Comparison of ENCODE assay signal across 22 cellular contexts in the genomic region with DNA sequence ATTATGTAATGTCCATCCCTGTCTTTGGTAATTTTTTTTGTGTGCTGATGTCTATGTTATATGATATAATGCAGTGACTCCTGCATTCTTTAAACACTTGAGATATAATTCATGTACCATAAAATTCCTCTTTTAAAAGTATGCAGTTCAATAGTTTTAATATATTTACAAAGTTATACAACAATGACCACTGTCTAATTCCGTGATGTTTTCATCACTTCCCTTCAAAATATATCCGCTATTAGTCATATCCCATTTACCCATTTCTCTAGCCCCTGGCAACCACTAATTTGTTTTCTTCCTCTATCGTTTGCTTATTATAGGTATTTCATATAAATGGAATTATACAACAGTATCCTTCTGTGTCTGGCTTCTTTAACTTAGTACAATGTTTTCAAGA.
DNase-seq lines count a peak whose midpoint lies in the region; ATAC-seq and TF ChIP-seq lines count a peak whose summit lies in the region.
"Had no signal": no experiment of that assay in that cellular context is flagged by ENCODE, and none has a peak within 500 bp of the region (broad histone marks: within the 10 kb centered on the region; RNA-seq: fewer than 3 reads in every experiment).

No MANE protein-coding gene starts in this region.

- no peak for TF ChIP-seq POLR2A in adrenal gland (IDR thresholded peaks at IDR 0.05)

- WGBS in adrenal gland, 4 donors = 89 to 95% (median 93%) methylated on average over 3 of the region's 3 CpGs

- intact Hi-C loops in adrenal gland (cut with DNase I) = no loop called here
- intact Hi-C loops in left lung (cut with DNase I) = no loop called here

- POLR2A ChIA-PET in AG04449 (lab: Yijun Ruan, JAX) = no interaction called here

- no peak for ATAC-seq in activated T-helper 17 cell treated with anti-CD3 and anti-CD28 coated beads, Interleukin-2, amount 50 U/mL, for 72 hours (replicated peaks)
- ATAC-seq in left lung = no peak
- ATAC-seq: A549, sciatic nerve had no signal

- H3K4me3 Mint-ChIP-seq in activated T-helper 17 cell treated with anti-CD3 and anti-CD28 coated beads, Interleukin-2, amount 50 U/mL, for 72 hours = no peak overlapping the region
- H3K4me3 Mint-ChIP-seq: activated CD4-positive, alpha-beta memory T cell treated with anti-CD3 and anti-CD28 coated beads for 36 hours; naive B cell had no signal

- no peaks in the 10 kb centered on the region for H3K4me1 Mint-ChIP-seq in activated T-helper 17 cell treated with anti-CD3 and anti-CD28 coated beads, Interleukin-2, amount 50 U/mL, for 72 hours
- H3K4me1 Mint-ChIP-seq: naive B cell had no signal

- peaks cover 4% of the 10 kb centered on the region for H3K9me3 Mint-ChIP-seq in activated T-helper 17 cell treated with anti-CD3 and anti-CD28 coated beads, Interleukin-2, amount 50 U/mL, for 72 hours

- H3K27ac Mint-ChIP-seq in activated T-helper 17 cell treated with anti-CD3 and anti-CD28 coated beads, Interleukin-2, amount 50 U/mL, for 72 hours = no peak overlapping the region
- H3K27ac Mint-ChIP-seq: activated CD4-positive, alpha-beta memory T cell treated with anti-CD3 and anti-CD28 coated beads for 36 hours had no signal

- H3K27ac ChIP-seq in brain microvascular endothelial cell = peak overlapping the region; percentile 65
- no peak overlapping the region for H3K27ac ChIP-seq in adrenal gland
- no peak overlapping the region for H3K27ac ChIP-seq in left lung
- H3K27ac ChIP-seq: A549, parathyroid adenoma, SK-N-MC, upper lobe of left lung had no signal

- H3K4me3 ChIP-seq in AG04449 (ENCODE audit: low read depth, low read length) (no peak overlapping the region), brain microvascular endothelial cell (ENCODE audit: low read depth, low read length) (no peak overlapping the region), adrenal gland (no peak overlapping the region), left lung (no peak overlapping the region)
- H3K4me3 ChIP-seq: A549, SK-N-MC, upper lobe of left lung had no signal

- CTCF ChIA-PET in AG04449 (lab: Yijun Ruan, JAX) = no interaction called here

- no peaks in the 10 kb centered on the region for H3K27me3 Mint-ChIP-seq in activated T-helper 17 cell treated with anti-CD3 and anti-CD28 coated beads, Interleukin-2, amount 50 U/mL, for 72 hours
- H3K27me3 Mint-ChIP-seq: activated CD4-positive, alpha-beta memory T cell treated with anti-CD3 and anti-CD28 coated beads for 36 hours had no signal

- in situ Hi-C loops in brain microvascular endothelial cell (cut with HindIII; ENCODE audit: low pct_ligation_motif_present, low sequenced_read_pairs) = no loop called here

- H3K4me1 ChIP-seq in adrenal gland (replicated peaks in 1 of 2) = no peaks in the 10 kb centered on the region
- no peaks in the 10 kb centered on the region for H3K4me1 ChIP-seq in left lung
- H3K4me1 ChIP-seq: A549, parathyroid adenoma, upper lobe of left lung had no signal

- H3K36me3 ChIP-seq in brain microvascular endothelial cell (replicated peaks) = no peaks in the 10 kb centered on the region
- no peaks in the 10 kb centered on the region for H3K36me3 ChIP-seq in adrenal gland (replicated peaks in 1 of 2)
- no peaks in the 10 kb centered on the region for H3K36me3 ChIP-seq in left lung
- H3K36me3 ChIP-seq: upper lobe of left lung had no signal

- no peaks in the 10 kb centered on the region for H3K36me3 Mint-ChIP-seq in activated T-helper 17 cell treated with anti-CD3 and anti-CD28 coated beads, Interleukin-2, amount 50 U/mL, for 72 hours (ENCODE audit: low read depth)

- H3K27me3 ChIP-seq in brain microvascular endothelial cell (replicated peaks) (no peaks in the 10 kb centered on the region), adrenal gland (no peaks in the 10 kb centered on the region), left lung (no peaks in the 10 kb centered on the region)
- H3K27me3 ChIP-seq: upper lobe of left lung had no signal

- H3K9me3 ChIP-seq in adrenal gland (replicated peaks in 1 of 3) (no peaks in the 10 kb centered on the region), left lung (peaks cover 0 to 15% of the 10 kb centered on the region in 2 donors)

- DNase-seq in AG04449 (ENCODE audit: low read depth, low spot score) (peak; percentile 23), M059J (ENCODE audit: low read depth) (peak; percentile 64), brain microvascular endothelial cell (peak; percentile 23), glomerular visceral epithelial cell (ENCODE audit: extremely low spot score) (peak; percentile 15), adrenal gland (no peak), left lung (no peak), NK-92 (lab: John Stamatoyannopoulos, UW; ENCODE audit: unreplicated experiment) (no peak)
- DNase-seq: activated CD4-positive, alpha-beta memory T cell treated with anti-CD3 and anti-CD28 coated beads for 36 hours; amygdala; C1 segment of cervical spinal cord; central memory CD4-positive, alpha-beta T cell; kidney glomerular epithelial cell; mesendoderm; naive B cell; NCI-H2081; NCI-H446; upper lobe of left lung had no signal

- no peak for TF ChIP-seq CTCF in AG04449 (IDR thresholded peaks at IDR 0.05; ENCODE audit: insufficient read depth, low read length, missing control alignments)
- no peak for TF ChIP-seq CTCF in brain microvascular endothelial cell (IDR thresholded peaks at IDR 0.05; ENCODE audit: low read depth, low read length, missing control alignments)
- no peak for TF ChIP-seq CTCF in adrenal gland (IDR thresholded peaks at IDR 0.05)
- no peak for TF ChIP-seq CTCF in left lung (IDR thresholded peaks at IDR 0.05)

Comparison
In these comparisons a context has a peak if more than half of its experiments do, and no peak if none do; other contexts are left out.
1. DNase-seq: peak in AG04449 (single experiment), M059J (single experiment), brain microvascular endothelial cell (single experiment) and glomerular visceral epithelial cell (single experiment); none in adrenal gland (0 of 7), left lung (0 of 2) and NK-92 (single experiment).